In the genomic region with DNA sequence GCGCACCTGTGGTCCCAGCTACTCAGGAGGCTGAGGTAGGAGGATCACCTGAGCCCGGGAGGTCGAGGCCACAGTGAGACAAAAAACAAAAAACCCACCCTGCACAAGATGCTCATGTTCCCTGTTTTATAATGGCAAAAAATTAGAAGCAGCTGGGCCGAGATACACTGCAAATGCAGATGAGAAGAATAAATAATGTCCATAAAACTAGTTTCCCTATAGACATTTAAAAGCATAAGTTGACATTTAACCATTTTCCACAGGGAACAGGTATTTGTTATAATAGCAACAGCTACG, we compare ENCODE assay signal across 8 cellular contexts. TPM values are rescaled to one million over a fixed set of nuclear protein-coding genes. Genes with fewer than 3 reads are reported as not detected.
DNase-seq lines count a peak whose midpoint lies in the region; ATAC-seq, FAIRE-seq and TF ChIP-seq lines count a peak whose summit lies in the region.

No MANE protein-coding gene starts in this region.

- WGBS in GM23248 (ENCODE audit: low coverage in 1 of 2, low lambda C conversion rate in 2 of 2, missing lambda C conversion rate in 2 of 2), 2 experiments: 42 to 45% methylated on average over 5 of the region's 5 CpGs

- in situ Hi-C loops in GM23248 (cut with MboI): no loop called here

- H3K27ac ChIP-seq in GM23248: peak overlapping the region; percentile 43
- H3K27ac ChIP-seq in skeletal muscle tissue (ENCODE audit: low read depth, low read length): peak overlapping the region; percentile 72

- H2AFZ ChIP-seq in GM23248: peak overlapping the region; percentile 92

- peak overlapping the region; percentile 96 for H3K4me2 ChIP-seq in GM23248 (ENCODE audit: unreplicated experiment)

- H3F3A ChIP-seq in GM23248 (ENCODE audit: insufficient read depth): peaks cover 9% of the 10 kb centered on the region; the same call in 1 of the 2 replicates

- no peaks in the 10 kb centered on the region for H3K9me3 ChIP-seq in GM23248 (ENCODE audit: low read depth)
- no peaks in the 10 kb centered on the region for H3K9me3 ChIP-seq in skeletal muscle tissue (ENCODE audit: control insufficient read depth in 3 of 3, low read length in 3 of 3)

- H3K79me2 ChIP-seq in GM23248 (ENCODE audit: insufficient read depth): peaks cover 44% of the 10 kb centered on the region

- H3K27me3 ChIP-seq in GM23248 (replicated peaks; ENCODE audit: insufficient read depth) (no peaks in the 10 kb centered on the region), skeletal muscle tissue (ENCODE audit: control insufficient read depth in 3 of 3, insufficient read depth in 3 of 3, low read length in 3 of 3) (no peaks in the 10 kb centered on the region)

- H3K9me3 Mint-ChIP-seq in T-cell: no peaks in the 10 kb centered on the region

- DNase-seq in GM23248: no peak
- DNase-seq in T-cell: no peak
- no peak for DNase-seq in fibroblast of villous mesenchyme (ENCODE audit: low read depth)
- no peak for DNase-seq in GM12892 (ENCODE audit: insufficient read length)
- no peak for DNase-seq in NOMO-1 treated with dmso at 0.1 percent for 144 hours (lab: John Stamatoyannopoulos, UW; ENCODE audit: unreplicated experiment)
- DNase-seq in NCI-H774 (lab: John Stamatoyannopoulos, UW): no peak
- no peak for DNase-seq in NCI-H226

- no peaks in the 10 kb centered on the region for H3K27me3 Mint-ChIP-seq in T-cell

- CTCF ChIA-PET in T-cell (lab: Charles Lee): interaction anchor here (0.6 to 2.2 kb wide), 3 partner anchors 55 to 309 kb away, joined by 3 to 17 read pairs (median 5); no protein-coding TSS in a partner anchor

- no peak for FAIRE-seq in GM12892 (lab: Jason Lieb, UNC)

- POLR2A ChIA-PET in T-cell (lab: Charles Lee): no interaction called here

- ATAC-seq in T-cell (replicated peaks in 1 of 4): no peak

- peak overlapping the region; percentile 85 to 97 (median 89) for H3K4me3 Mint-ChIP-seq in T-cell

- H4K20me1 ChIP-seq in GM23248 (ENCODE audit: insufficient read depth): no peaks in the 10 kb centered on the region

- TF ChIP-seq POLR2A in GM12892 (IDR thresholded peaks at IDR 0.05; ENCODE audit: low read depth, low read length): no peak

- H3K36me3 Mint-ChIP-seq in T-cell: no peaks in the 10 kb centered on the region

- peaks cover 32 to 38% (median 38%) of the 10 kb centered on the region in 3 donors for H3K4me1 Mint-ChIP-seq in T-cell

- H3K36me3 ChIP-seq in GM23248 (ENCODE audit: low read depth) (no peaks in the 10 kb centered on the region), skeletal muscle tissue (ENCODE audit: control insufficient read depth in 3 of 3, insufficient read depth in 3 of 3, low read length in 3 of 3) (no peaks in the 10 kb centered on the region)

- H3K4me1 ChIP-seq in GM23248 (ENCODE audit: insufficient read depth) (peaks cover 4% of the 10 kb centered on the region), skeletal muscle tissue (ENCODE audit: control insufficient read depth in 3 of 3, insufficient read depth in 3 of 3, low read length in 3 of 3) (peaks cover 7 to 25% (median 16%) of the 10 kb centered on the region in 3 donors)

- no peak for TF ChIP-seq CTCF in fibroblast of villous mesenchyme (IDR thresholded peaks at IDR 0.05; ENCODE audit: insufficient read depth, low read depth, low read length)

- peak overlapping the region; percentile 82 for H3K9ac ChIP-seq in GM23248
- peak overlapping the region; percentile 71 to 85 (median 80) for H3K9ac ChIP-seq in skeletal muscle tissue (ENCODE audit: low read depth in 1 of 3, low read length in 3 of 3)

- H3K9me2 ChIP-seq in GM23248 (ENCODE audit: insufficient read depth): no peaks in the 10 kb centered on the region

- peak overlapping the region; percentile 87 to 91 for H3K27ac Mint-ChIP-seq in T-cell

- H3K4me3 ChIP-seq in GM23248 (peak overlapping the region; percentile 92), fibroblast of villous mesenchyme (ENCODE audit: low read depth, low read length) (peak overlapping the region; percentile 74), skeletal muscle tissue (ENCODE audit: low read length in 3 of 3) (peak overlapping the region; percentile 75 to 93 (median 90))

RNA-seq across cellular contexts. Expression of a gene that starts 0.5 kb away (rescaled TPM):
- total RNA-seq in GM23248 (2014; rRNA removed; shearing (Covaris generic)): 70.1 and 91.3 TPM in 2 replicates
- polyA plus RNA-seq in GM23248 (2016; fragmentation: Nextera tagmentation; extraction: Ambion mirVana): 34.6 and 34.7 TPM in 2 replicates
- total RNA-seq in T-cell: 100 to 1,000 TPM in 2 of 5 donors, 10 to 100 TPM in 3; 86.6 to 108 (median 95.3) TPM
- 50.3 and 66.5 TPM in 2 replicates for total RNA-seq in fibroblast of villous mesenchyme
- 53.8 TPM for total RNA-seq in skeletal muscle tissue
- 18.5 TPM for polyA plus RNA-seq in GM12892 (2012; ENCODE audit: missing spikeins)

RNA-seq across cellular contexts. Expression of a gene that starts 37.2 kb away (rescaled TPM):
- 25.7 and 28.6 TPM in 2 replicates for total RNA-seq in GM23248 (2014; rRNA removed; shearing (Covaris generic))
- polyA plus RNA-seq in GM23248 (2016; fragmentation: Nextera tagmentation; extraction: Ambion mirVana): 34.9 and 36.0 TPM in 2 replicates
- 10 to 100 TPM; 22.3 to 31.4 (median 27.2) TPM for total RNA-seq in T-cell
- 30.6 and 39.3 TPM in 2 replicates for total RNA-seq in fibroblast of villous mesenchyme
- 20.9 TPM for total RNA-seq in skeletal muscle tissue
- polyA plus RNA-seq in GM12892 (2012; ENCODE audit: missing spikeins): 33.0 TPM
